Comparison of ENCODE assay signal across 9 cellular contexts in the genomic region with DNA sequence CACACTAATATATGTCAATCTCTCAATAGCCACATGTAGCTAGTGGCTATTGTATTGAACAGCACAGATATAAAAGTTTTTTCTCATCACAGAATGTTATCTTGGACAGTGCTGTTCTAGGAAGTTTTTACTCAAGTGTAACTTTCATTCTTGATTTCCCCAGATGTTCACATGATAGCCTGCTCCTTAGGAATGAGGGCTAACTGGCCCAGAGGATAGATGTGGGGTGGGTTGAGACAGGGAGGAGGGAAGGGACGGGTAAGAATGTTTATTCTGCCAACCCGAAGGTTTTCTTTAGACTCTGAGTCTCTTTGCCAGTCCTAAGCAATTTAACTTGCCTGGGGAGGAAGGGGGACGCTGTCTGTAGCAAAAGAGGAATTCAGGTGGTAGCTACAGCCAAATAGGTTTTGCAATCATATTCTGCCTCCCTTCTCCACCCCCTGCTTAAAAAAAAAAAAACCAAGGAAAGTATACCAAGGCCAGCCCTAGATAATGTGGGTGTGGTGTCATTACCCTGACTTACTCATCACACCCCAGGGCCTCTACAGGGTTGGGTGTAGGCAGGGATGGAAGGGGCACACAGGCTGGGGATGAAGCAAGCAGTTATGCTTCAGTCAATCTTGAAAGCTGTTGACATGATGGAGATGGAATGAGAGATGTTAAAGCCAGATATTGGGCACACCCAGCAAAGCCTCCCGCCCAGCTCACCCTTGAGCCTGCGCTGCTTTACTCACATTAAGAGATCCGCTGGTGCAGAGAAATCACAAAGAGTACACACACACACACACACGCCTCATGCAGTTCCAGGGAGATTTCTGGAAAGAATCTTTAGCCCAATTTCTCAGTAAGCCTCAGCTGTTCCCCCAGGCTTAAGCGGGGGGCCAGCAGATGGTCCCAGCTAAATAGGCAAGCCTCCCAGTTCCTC. TPM values are rescaled to one million over a fixed set of nuclear protein-coding genes. Genes with fewer than 3 reads are reported as not detected.
DNase-seq lines count a peak whose midpoint lies in the region; ATAC-seq, FAIRE-seq and TF ChIP-seq lines count a peak whose summit lies in the region.
"Had no signal": no experiment of that assay in that cellular context is flagged by ENCODE, and none has a peak within 500 bp of the region (broad histone marks: within the 10 kb centered on the region; RNA-seq: fewer than 3 reads in every experiment).

No MANE protein-coding gene starts in this region.

- FAIRE-seq in RCC 7860 (lab: Jason Lieb, UNC): no peak

- no peaks in the 10 kb centered on the region for H3K9me3 ChIP-seq in HAP-1

- H3K4me3 ChIP-seq in fibroblast of mammary gland (ENCODE audit: control insufficient read depth, low read depth, low read length) (no peak overlapping the region), HAP-1 (no peak overlapping the region)

- no peaks in the 10 kb centered on the region for H3K9me3 Mint-ChIP-seq in WTC11
- H3K9me3 Mint-ChIP-seq: neural crest cell had no signal

- peak; percentile 92 for ATAC-seq in sciatic nerve
- ATAC-seq in WTC11: no peak

- POLR2A ChIA-PET in WTC11 (lab: Charles Lee): no interaction called here

- in situ Hi-C loops in HAP-1 (cut with MboI; ENCODE audit: low sequenced_read_pairs): no loop called here

- no peaks in the 10 kb centered on the region for H3K4me1 ChIP-seq in HAP-1

- intact Hi-C loops in sciatic nerve (cut with DNase I): no loop called here

- DNase-seq in HCEC 1CT (peak; percentile 45), RCC 7860 (ENCODE audit: low spot score) (peak; percentile 93), fibroblast of mammary gland (ENCODE audit: low read depth) (peak; percentile 88), sciatic nerve (ENCODE audit: low spot score) (no peak), NCI-H774 (lab: John Stamatoyannopoulos, UW) (no peak), WTC11 (ENCODE audit: low spot score) (no peak), retina (no peak), HAP-1 (ENCODE audit: low spot score in 2 of 2) (no peak)

- peaks cover 25% of the 10 kb centered on the region for H3K4me1 Mint-ChIP-seq in WTC11

- CTCF ChIA-PET in WTC11 (lab: Charles Lee): interaction anchor here (2.0 to 3.6 kb wide), 2 partner anchors 52 to 54 kb away, joined by 6 to 19 read pairs; no protein-coding TSS in a partner anchor

- H3K27me3 Mint-ChIP-seq in WTC11 (ENCODE audit: low read depth): no peaks in the 10 kb centered on the region

- H3K27ac Mint-ChIP-seq in WTC11: no peak overlapping the region

- 0 out of 2 replicates have a peak, but pooled peaks cover 3% of the 10 kb centered on the region for H3K27me3 ChIP-seq in HAP-1 (ENCODE audit: low read depth)

- H3K36me3 Mint-ChIP-seq in WTC11: no peaks in the 10 kb centered on the region

- H3K36me3 ChIP-seq in HAP-1 (replicated peaks): no peaks in the 10 kb centered on the region

- TF ChIP-seq CTCF in fibroblast of mammary gland (conservative IDR thresholded peaks at IDR 0.05; ENCODE audit: control insufficient read depth, insufficient read depth, low read depth, low read length) (no peak), WTC11 (IDR thresholded peaks at IDR 0.05) (no peak)

- no peak overlapping the region for H3K4me3 Mint-ChIP-seq in WTC11
- H3K4me3 Mint-ChIP-seq: neural crest cell had no signal

TF ChIP-seq in WTC11, 78 proteins besides CTCF, POLR2A, EP300 and RAD21:
- TF ChIP-seq ZNF263 (CRISPR knock-in tag; IDR thresholded peaks at IDR 0.05; ENCODE audit: low read depth): no peak
- TF ChIP-seq ZNF138 (CRISPR knock-in tag; conservative IDR thresholded peaks at IDR 0.05): no peak
- TF ChIP-seq NFE2L1 (CRISPR knock-in tag; IDR thresholded peaks at IDR 0.05): no peak

RNA-seq across cellular contexts. Expression of gene PLXNA2, which starts 59.9 kb away (rescaled TPM):
- total RNA-seq in sciatic nerve: 28.2 TPM
- total RNA-seq in WTC11 (2021): 2.4 to 4.2 TPM (median 3.5 TPM) in 3 replicates

Comparison
In these comparisons a context has a peak if more than half of its experiments do, and no peak if none do; other contexts are left out.
1. DNase-seq: peak in HCEC 1CT (single experiment), RCC 7860 (single experiment) and fibroblast of mammary gland (single experiment); none in sciatic nerve (single experiment), NCI-H774 (single experiment), WTC11 (single experiment), retina (single experiment) and HAP-1 (0 of 2).